Comparison of ENCODE assay signal across 14 cellular contexts in genomic region chr5:7779019-7779662, GRCh38.
DNase-seq lines count a peak whose midpoint lies in the region; ATAC-seq lines count a peak whose summit lies in the region.
"Had no signal": no experiment of that assay in that cellular context is flagged by ENCODE, and none has a peak within 500 bp of the region (broad histone marks: within the 10 kb centered on the region; RNA-seq: fewer than 3 reads in every experiment).

No MANE protein-coding gene starts in this region.

- peak; percentile 5 for DNase-seq in activated naive CD4-positive, alpha-beta T cell treated with anti-CD3 and anti-CD28 coated beads for 36 hours
- no peak for DNase-seq in activated naive CD4-positive, alpha-beta T cell treated with Interleukin-2 at 50 U/mL for 16 hours
- DNase-seq in T-cell = peak in 1 of 34 experiments; percentile 8
- peak in 1 of 2 donors; percentile 22 for DNase-seq in stimulated activated naive CD8-positive, alpha-beta T cell treated with anti-CD3 and anti-CD28 coated beads, Interleukin-15, amount 100 ng/mL, for 72 hours
- no peak for DNase-seq in NK-92 treated with Interleukin-12 subunit alpha and Interleukin-12 subunit beta, amount 100 ng/mL, for 24 hours (lab: John Stamatoyannopoulos, UW)
- no peak for DNase-seq in DMS153 treated with DMSO at 0.1 percent for 48 hours (lab: John Stamatoyannopoulos, UW; ENCODE audit: unreplicated experiment)
- DNase-seq: dorsolateral prefrontal cortex, left lung, occipital lobe, SJCRH30 had no signal

- no peak overlapping the region for H3K27ac Mint-ChIP-seq in activated naive CD4-positive, alpha-beta T cell treated with anti-CD3 and anti-CD28 coated beads for 36 hours
- H3K27ac Mint-ChIP-seq in T-cell = no peak overlapping the region
- no peak overlapping the region for H3K27ac Mint-ChIP-seq in stimulated activated naive CD8-positive, alpha-beta T cell treated with anti-CD3 and anti-CD28 coated beads, Interleukin-15, amount 100 ng/mL, for 72 hours
- H3K27ac Mint-ChIP-seq: activated naive CD4-positive, alpha-beta T cell treated with anti-CD3 and anti-CD28 coated beads, Interleukin-2, amount 50 U/mL, for 24 hours had no signal

- H3K4me1 Mint-ChIP-seq in activated naive CD4-positive, alpha-beta T cell treated with anti-CD3 and anti-CD28 coated beads for 36 hours (ENCODE audit: low read depth) = peaks cover 11% of the 10 kb centered on the region
- H3K4me1 Mint-ChIP-seq in T-cell = peaks cover 16 to 19% (median 18%) of the 10 kb centered on the region in 3 donors
- H3K4me1 Mint-ChIP-seq in stimulated activated naive CD8-positive, alpha-beta T cell treated with anti-CD3 and anti-CD28 coated beads, Interleukin-15, amount 100 ng/mL, for 72 hours = peaks cover 18% of the 10 kb centered on the region

- H3K9me3 Mint-ChIP-seq in activated naive CD4-positive, alpha-beta T cell treated with anti-CD3 and anti-CD28 coated beads for 36 hours = no peaks in the 10 kb centered on the region
- H3K9me3 Mint-ChIP-seq in T-cell = no peaks in the 10 kb centered on the region
- H3K9me3 Mint-ChIP-seq in stimulated activated naive CD8-positive, alpha-beta T cell treated with anti-CD3 and anti-CD28 coated beads, Interleukin-15, amount 100 ng/mL, for 72 hours = no peaks in the 10 kb centered on the region
- H3K9me3 Mint-ChIP-seq: activated naive CD4-positive, alpha-beta T cell treated with anti-CD3 and anti-CD28 coated beads, Interleukin-2, amount 50 U/mL, for 24 hours had no signal

- POLR2A ChIA-PET in T-cell (lab: Charles Lee) = interaction anchor here in 1 of 2 donors (0.7 kb wide), 1 partner anchor 18 kb away, joined by 5 read pairs; no protein-coding TSS in a partner anchor

- H3K27me3 Mint-ChIP-seq in activated naive CD4-positive, alpha-beta T cell treated with anti-CD3 and anti-CD28 coated beads for 36 hours (ENCODE audit: low read depth) = peaks cover 70% of the 10 kb centered on the region
- peaks cover 49 to 61% of the 10 kb centered on the region in 2 donors for H3K27me3 Mint-ChIP-seq in T-cell
- H3K27me3 Mint-ChIP-seq in stimulated activated naive CD8-positive, alpha-beta T cell treated with anti-CD3 and anti-CD28 coated beads, Interleukin-15, amount 100 ng/mL, for 72 hours = peaks cover 71% of the 10 kb centered on the region

- H3K36me3 Mint-ChIP-seq in activated naive CD4-positive, alpha-beta T cell treated with anti-CD3 and anti-CD28 coated beads for 36 hours (ENCODE audit: low read depth) = peaks cover 1% of the 10 kb centered on the region
- no peaks in the 10 kb centered on the region for H3K36me3 Mint-ChIP-seq in T-cell
- H3K36me3 Mint-ChIP-seq: activated naive CD4-positive, alpha-beta T cell treated with anti-CD3 and anti-CD28 coated beads, Interleukin-2, amount 50 U/mL, for 24 hours had no signal

- intact Hi-C loops in activated naive CD4-positive, alpha-beta T cell treated with anti-CD3 and anti-CD28 coated beads for 36 hours (cut with micrococcal nuclease) = no loop called here

- H3K4me3 Mint-ChIP-seq in activated naive CD4-positive, alpha-beta T cell treated with anti-CD3 and anti-CD28 coated beads for 36 hours = no peak overlapping the region
- H3K4me3 Mint-ChIP-seq in T-cell = peak overlapping the region in 1 of 3 donors; percentile 50
- H3K4me3 Mint-ChIP-seq in stimulated activated naive CD8-positive, alpha-beta T cell treated with anti-CD3 and anti-CD28 coated beads, Interleukin-15, amount 100 ng/mL, for 72 hours = no peak overlapping the region
- H3K4me3 Mint-ChIP-seq: activated naive CD4-positive, alpha-beta T cell treated with anti-CD3 and anti-CD28 coated beads, Interleukin-2, amount 50 U/mL, for 24 hours had no signal

- CTCF ChIA-PET in activated naive CD4-positive, alpha-beta T cell treated with anti-CD3 and anti-CD28 coated beads for 36 hours (lab: Charles Lee) = no interaction called here
- CTCF ChIA-PET in T-cell (lab: Charles Lee) = no interaction called here

- ATAC-seq in HG02938 (IDR thresholded peaks at IDR 0.05; ENCODE audit: unreplicated experiment) (peak; percentile 63), T-cell (replicated peaks in 1 of 4) (peak in 3 of 4 experiments; percentile 16 to 54 (median 52)), GM19455 (IDR thresholded peaks at IDR 0.05; ENCODE audit: unreplicated experiment) (no peak)
- ATAC-seq in stimulated activated naive CD8-positive, alpha-beta T cell treated with anti-CD3 and anti-CD28 coated beads, Interleukin-15, amount 100 ng/mL, for 72 hours = peak; percentile 96
- ATAC-seq: activated CD4-positive, CD25-positive, alpha-beta regulatory T cell treated with anti-CD3 and anti-CD28 coated beads, Interleukin-2, amount 50 U/mL, for 24 hours; left lung had no signal
